ENCODE assay signal across 1 cellular context in the genomic region with DNA sequence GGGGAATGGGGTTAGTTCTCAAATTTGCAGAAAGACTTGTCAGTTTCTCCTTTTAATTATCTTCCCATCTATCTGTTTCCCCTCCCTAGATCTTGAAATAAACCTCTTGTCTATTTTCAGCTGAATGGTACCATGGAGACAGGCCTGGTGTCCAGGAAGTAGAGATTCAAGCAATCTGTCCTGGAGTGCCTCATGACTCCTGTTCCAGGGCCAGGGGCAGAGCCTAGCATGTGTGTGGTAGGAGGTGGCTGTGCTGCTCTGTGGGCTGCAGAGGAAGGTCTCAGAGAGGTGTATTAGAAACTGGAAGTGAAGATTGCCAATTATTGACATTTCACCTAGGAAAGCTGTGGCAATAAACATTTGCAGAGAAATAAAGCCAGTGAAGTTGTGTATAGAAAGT.
TF ChIP-seq lines count a peak whose summit lies in the region.

No MANE protein-coding gene starts in this region.

TF ChIP-seq in GM12878, 131 proteins besides CTCF, POLR2A, EP300 and RAD21 (continued from another document):
- TF ChIP-seq, protein P1, sequence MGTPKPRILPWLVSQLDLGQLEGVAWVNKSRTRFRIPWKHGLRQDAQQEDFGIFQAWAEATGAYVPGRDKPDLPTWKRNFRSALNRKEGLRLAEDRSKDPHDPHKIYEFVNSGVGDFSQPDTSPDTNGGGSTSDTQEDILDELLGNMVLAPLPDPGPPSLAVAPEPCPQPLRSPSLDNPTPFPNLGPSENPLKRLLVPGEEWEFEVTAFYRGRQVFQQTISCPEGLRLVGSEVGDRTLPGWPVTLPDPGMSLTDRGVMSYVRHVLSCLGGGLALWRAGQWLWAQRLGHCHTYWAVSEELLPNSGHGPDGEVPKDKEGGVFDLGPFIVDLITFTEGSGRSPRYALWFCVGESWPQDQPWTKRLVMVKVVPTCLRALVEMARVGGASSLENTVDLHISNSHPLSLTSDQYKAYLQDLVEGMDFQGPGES (IDR thresholded peaks at IDR 0.05): no peak
- TF ChIP-seq TBL1XR1 (IDR thresholded peaks at IDR 0.05; ENCODE audit: low read depth, low read length) (no peak), SIX5 (IDR thresholded peaks at IDR 0.05; ENCODE audit: low read depth, low read length, severe bottlenecking) (no peak), CEBPB (IDR thresholded peaks at IDR 0.05; ENCODE audit: borderline replicate concordance in 1 of 2, low read depth in 2 of 2, low read length in 2 of 2) (no peak), CREB1 (IDR thresholded peaks at IDR 0.05; ENCODE audit: low read depth) (no peak), CHD2 (IDR thresholded peaks at IDR 0.05; ENCODE audit: borderline replicate concordance, low read depth, low read length) (no peak)
- TF ChIP-seq, protein P2, sequence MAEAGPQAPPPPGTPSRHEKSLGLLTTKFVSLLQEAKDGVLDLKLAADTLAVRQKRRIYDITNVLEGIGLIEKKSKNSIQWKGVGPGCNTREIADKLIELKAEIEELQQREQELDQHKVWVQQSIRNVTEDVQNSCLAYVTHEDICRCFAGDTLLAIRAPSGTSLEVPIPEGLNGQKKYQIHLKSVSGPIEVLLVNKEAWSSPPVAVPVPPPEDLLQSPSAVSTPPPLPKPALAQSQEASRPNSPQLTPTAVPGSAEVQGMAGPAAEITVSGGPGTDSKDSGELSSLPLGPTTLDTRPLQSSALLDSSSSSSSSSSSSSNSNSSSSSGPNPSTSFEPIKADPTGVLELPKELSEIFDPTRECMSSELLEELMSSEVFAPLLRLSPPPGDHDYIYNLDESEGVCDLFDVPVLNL (IDR thresholded peaks at IDR 0.05; ENCODE audit: low read depth, low read length): no peak
